In genomic region chr3:156782319-156782718, GRCh38 we compare ENCODE assay signal across 21 cellular contexts. TPM values are rescaled to one million over a fixed set of nuclear protein-coding genes. Genes with fewer than 3 reads are reported as not detected.
"Had no signal": no experiment of that assay in that cellular context is flagged by ENCODE, and none has a peak within 500 bp of the region (broad histone marks: within the 10 kb centered on the region; RNA-seq: fewer than 3 reads in every experiment).

No MANE protein-coding gene starts in this region.

- FAIRE-seq: kidney had no signal

- H3K27me3 ChIP-seq: suprapubic skin, transverse colon, uterus had no signal

- H3K9me3 ChIP-seq: psoas muscle, suprapubic skin, transverse colon, uterus had no signal

- ATAC-seq: activated CD8-positive, alpha-beta T cell treated with anti-CD3 and anti-CD28 coated beads for 36 hours; activated naive CD8-positive, alpha-beta T cell treated with anti-CD3 and anti-CD28 coated beads, Interleukin-2, amount 50 U/mL, for 24 hours; left lobe of liver; psoas muscle; right cardiac atrium; stimulated activated naive CD8-positive, alpha-beta T cell treated with anti-CD3 and anti-CD28 coated beads, Interleukin-15, amount 100 ng/mL, for 72 hours had no signal

- DNase-seq: activated CD4-positive, alpha-beta T cell treated with anti-CD3 and anti-CD28 coated beads, Interleukin-2, amount 10 ng/mL, durations not matched to agents 24 days and 14 days; activated CD4-positive, CD25-positive, alpha-beta regulatory T cell; activated CD8-positive, alpha-beta T cell treated with anti-CD3 and anti-CD28 coated beads for 36 hours; activated naive CD4-positive, alpha-beta T cell treated with anti-CD3 and anti-CD28 coated beads, Interleukin-2, amount 10 ng/mL, durations not matched to agents 7 days and 5 days; activated naive CD8-positive, alpha-beta T cell treated with anti-CD3 and anti-CD28 coated beads, Interleukin-2, amount 50 U/mL, for 24 hours; activated T-cell treated with anti-CD3 and anti-CD28 coated beads, Interleukin-2, amount 50 U/mL, for 24 hours; aorta; effector memory CD4-positive, alpha-beta T cell; foreskin melanocyte; glutamatergic neuron; kidney; psoas muscle; right cardiac atrium; stimulated activated CD4-positive, alpha-beta T cell treated with anti-CD3 and anti-CD28 coated beads, Interleukin-2, amount 100 ng/mL, for 48 hours; stimulated activated naive CD8-positive, alpha-beta T cell treated with anti-CD3 and anti-CD28 coated beads, Interleukin-15, amount 100 ng/mL, for 72 hours; transverse colon; uterus had no signal

- H3K36me3 ChIP-seq: transverse colon, uterus had no signal

- H3K27ac ChIP-seq: psoas muscle, suprapubic skin, uterus had no signal

- H3K4me3 ChIP-seq: lung, psoas muscle, skin epidermis, suprapubic skin, transverse colon, uterus had no signal

- H3K4me1 ChIP-seq: psoas muscle, transverse colon, uterus had no signal

RNA-seq across cellular contexts. Expression of gene LEKR1, which starts 43.8 kb away (rescaled TPM):
- polyA plus RNA-seq: aorta had no signal
